8 cellular contexts compared by ENCODE assay signal in the genomic region with DNA sequence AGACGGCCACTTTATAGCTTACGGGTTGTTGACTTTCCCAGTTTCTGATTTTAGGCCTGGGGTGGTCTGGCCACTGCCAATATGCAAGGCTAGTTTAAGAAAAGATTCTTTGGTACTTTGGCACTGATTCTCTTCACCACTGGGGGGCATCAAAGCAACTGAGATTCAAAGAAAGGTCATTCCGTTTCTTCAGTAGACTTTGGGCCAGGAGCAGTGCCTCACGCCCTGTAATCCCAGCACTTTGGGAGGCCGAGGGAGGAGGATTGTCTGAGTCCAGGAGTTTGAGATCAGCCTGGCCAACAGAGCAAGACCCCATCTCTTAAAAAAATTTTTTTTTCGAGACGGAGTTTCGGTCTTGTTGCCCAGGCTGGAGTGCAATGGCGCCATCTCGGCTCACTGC.
DNase-seq lines count a peak whose midpoint lies in the region; ATAC-seq and TF ChIP-seq lines count a peak whose summit lies in the region.

No MANE protein-coding gene starts in this region.

- H3K4me1 Mint-ChIP-seq in stimulated activated memory B cell treated with anti-CD40 and anti-IgM and Interleukin-4, amounts not matched to agents 10 μg/mL and 1 μg/mL and 100 μg/mL, for 72 hours = no peaks in the 10 kb centered on the region

- peak; percentile 15 to 45 for DNase-seq in NCI-H524 (lab: John Stamatoyannopoulos, UW)
- no peak for DNase-seq in NCI-H524 treated with DMSO at 0.1 percent for 48 hours (lab: John Stamatoyannopoulos, UW)
- DNase-seq in MV-4-11 (lab: John Stamatoyannopoulos, UW) = peak; percentile 8
- DNase-seq in astrocyte of the cerebellum (ENCODE audit: low read depth) = no peak
- DNase-seq in kidney tubule cell (ENCODE audit: low spot score) = peak; percentile 35
- no peak for DNase-seq in NCI-H128 (lab: John Stamatoyannopoulos, UW; ENCODE audit: unreplicated experiment)

- H3K27me3 Mint-ChIP-seq in stimulated activated memory B cell treated with anti-CD40 and anti-IgM and Interleukin-4, amounts not matched to agents 10 μg/mL and 1 μg/mL and 100 μg/mL, for 72 hours = no peaks in the 10 kb centered on the region

- H3K4me3 Mint-ChIP-seq in stimulated activated memory B cell treated with anti-CD40 and anti-IgM and Interleukin-4, amounts not matched to agents 10 μg/mL and 1 μg/mL and 100 μg/mL, for 72 hours = no peak overlapping the region

- no peak for ATAC-seq in HG03139 (IDR thresholded peaks at IDR 0.05; ENCODE audit: unreplicated experiment)
- no peak for ATAC-seq in stimulated activated memory B cell treated with anti-CD40 and anti-IgM and Interleukin-4, amounts not matched to agents 10 μg/mL and 1 μg/mL and 100 μg/mL, for 72 hours

- in situ Hi-C loops in astrocyte of the cerebellum (cut with HindIII; ENCODE audit: low sequenced_read_pairs) = loop anchor here (5.0 kb wide), 1 partner anchor 101 kb away; no protein-coding TSS in a partner anchor

- TF ChIP-seq CTCF in astrocyte of the cerebellum (IDR thresholded peaks at IDR 0.05; ENCODE audit: low read depth, low read length, missing control alignments) = peak; percentile 61

- peaks cover 52% of the 10 kb centered on the region for H3K36me3 Mint-ChIP-seq in stimulated activated memory B cell treated with anti-CD40 and anti-IgM and Interleukin-4, amounts not matched to agents 10 μg/mL and 1 μg/mL and 100 μg/mL, for 72 hours

- no peaks in the 10 kb centered on the region for H3K9me3 Mint-ChIP-seq in stimulated activated memory B cell treated with anti-CD40 and anti-IgM and Interleukin-4, amounts not matched to agents 10 μg/mL and 1 μg/mL and 100 μg/mL, for 72 hours

- H3K27ac Mint-ChIP-seq in stimulated activated memory B cell treated with anti-CD40 and anti-IgM and Interleukin-4, amounts not matched to agents 10 μg/mL and 1 μg/mL and 100 μg/mL, for 72 hours = no peak overlapping the region

- H3K4me3 ChIP-seq in astrocyte of the cerebellum (ENCODE audit: low read depth, low read length) = no peak overlapping the region

Comparison
In these comparisons a context has a peak if more than half of its experiments do, and no peak if none do; other contexts are left out.
1. DNase-seq: peak in NCI-H524 (2 of 2), MV-4-11 (single experiment) and kidney tubule cell (single experiment); none in NCI-H524 treated with DMSO at 0.1 percent for 48 hours (single experiment), astrocyte of the cerebellum (single experiment) and NCI-H128 (single experiment).